8 cellular contexts compared by ENCODE assay signal in the genomic region with DNA sequence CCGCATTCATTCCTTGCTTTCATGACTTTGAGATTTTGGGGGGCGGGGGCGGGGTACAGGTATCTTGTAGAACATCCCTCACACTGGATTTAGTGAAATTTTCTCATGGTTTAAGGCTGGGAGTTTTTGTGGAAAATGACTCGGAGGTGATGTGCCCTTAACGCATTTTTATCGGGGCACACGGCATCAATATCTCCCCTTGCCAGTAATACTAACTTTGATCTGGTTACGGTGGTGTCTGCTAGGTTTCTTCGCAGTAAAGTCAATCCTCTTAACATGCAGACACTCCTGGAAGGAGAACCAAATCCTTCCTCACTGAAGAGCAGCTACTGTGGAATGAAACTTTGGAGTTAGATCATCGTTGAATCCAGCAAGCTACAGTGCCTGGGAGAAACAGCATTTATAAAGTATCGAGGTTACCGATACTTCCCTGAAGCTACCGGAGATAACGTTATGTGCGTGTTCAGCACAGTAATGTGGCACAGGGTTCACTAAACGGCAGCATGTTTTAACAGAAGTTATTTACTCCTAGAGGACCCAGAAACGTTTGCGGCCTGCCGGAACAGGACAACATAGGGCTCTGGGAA. TPM values are rescaled to one million over a fixed set of nuclear protein-coding genes. Genes with fewer than 3 reads are reported as not detected.
A peak's percentile ranks its signal among the peaks of the same experiment; 100 is the strongest.
DNase-seq lines count a peak whose midpoint lies in the region; ATAC-seq and TF ChIP-seq lines count a peak whose summit lies in the region.

No MANE protein-coding gene starts in this region.

- peak overlapping the region; percentile 95 for H3K27ac Mint-ChIP-seq in activated CD4-positive, alpha-beta memory T cell treated with anti-CD3 and anti-CD28 coated beads, Interleukin-2, amount 10 ng/mL, durations not matched to agents 7 days and 5 days
- peak overlapping the region; percentile 99 for H3K27ac Mint-ChIP-seq in stimulated activated naive B cell treated with anti-CD40 and anti-IgM and Interleukin-4, amounts not matched to agents 10 μg/mL and 1 μg/mL and 100 μg/mL, for 72 hours

- peaks cover 29% of the 10 kb centered on the region for H3K4me1 Mint-ChIP-seq in activated CD4-positive, alpha-beta memory T cell treated with anti-CD3 and anti-CD28 coated beads, Interleukin-2, amount 10 ng/mL, durations not matched to agents 7 days and 5 days
- H3K4me1 Mint-ChIP-seq in stimulated activated naive B cell treated with anti-CD40 and anti-IgM and Interleukin-4, amounts not matched to agents 10 μg/mL and 1 μg/mL and 100 μg/mL, for 72 hours = peaks cover 24 to 37% of the 10 kb centered on the region in 2 donors

- no peaks in the 10 kb centered on the region for H3K27me3 Mint-ChIP-seq in activated CD4-positive, alpha-beta memory T cell treated with anti-CD3 and anti-CD28 coated beads, Interleukin-2, amount 10 ng/mL, durations not matched to agents 7 days and 5 days
- no peaks in the 10 kb centered on the region for H3K27me3 Mint-ChIP-seq in stimulated activated naive B cell treated with anti-CD40 and anti-IgM and Interleukin-4, amounts not matched to agents 10 μg/mL and 1 μg/mL and 100 μg/mL, for 72 hours

- H3K27me3 ChIP-seq in iPS DF 6.9 (ENCODE audit: control insufficient read depth, insufficient read depth, low read length) = no peaks in the 10 kb centered on the region

- H3K9me3 ChIP-seq in HEK293 (ENCODE audit: control insufficient read depth, insufficient read depth, low read depth, low read length) = no peaks in the 10 kb centered on the region
- H3K9me3 ChIP-seq in iPS DF 6.9 (ENCODE audit: control insufficient read depth, insufficient read depth, low read length) = no peaks in the 10 kb centered on the region

- H3K9me3 Mint-ChIP-seq in activated CD4-positive, alpha-beta memory T cell treated with anti-CD3 and anti-CD28 coated beads, Interleukin-2, amount 10 ng/mL, durations not matched to agents 7 days and 5 days = no peaks in the 10 kb centered on the region
- no peaks in the 10 kb centered on the region for H3K9me3 Mint-ChIP-seq in stimulated activated naive B cell treated with anti-CD40 and anti-IgM and Interleukin-4, amounts not matched to agents 10 μg/mL and 1 μg/mL and 100 μg/mL, for 72 hours

- no peaks in the 10 kb centered on the region for H3K4me1 ChIP-seq in HEK293 (ENCODE audit: control insufficient read depth, insufficient read depth, low read length)
- no peaks in the 10 kb centered on the region; the same call in 1 of the 2 replicates for H3K4me1 ChIP-seq in iPS DF 6.9 (ENCODE audit: control insufficient read depth, insufficient read depth, low read length)

- H3K36me3 ChIP-seq in HEK293 (ENCODE audit: control insufficient read depth in 2 of 2, insufficient read depth in 1 of 2, low read length in 2 of 2) = peaks cover 4 to 29% of the 10 kb centered on the region in 2 experiments; a peak in 2 of 3 replicates
- no peaks in the 10 kb centered on the region for H3K36me3 ChIP-seq in iPS DF 6.9 (ENCODE audit: control insufficient read depth, insufficient read depth, low read length)

- H3K4me3 Mint-ChIP-seq in activated CD4-positive, alpha-beta memory T cell treated with anti-CD3 and anti-CD28 coated beads, Interleukin-2, amount 10 ng/mL, durations not matched to agents 7 days and 5 days = peak overlapping the region; percentile 97
- peak overlapping the region; percentile 95 to 99 for H3K4me3 Mint-ChIP-seq in stimulated activated naive B cell treated with anti-CD40 and anti-IgM and Interleukin-4, amounts not matched to agents 10 μg/mL and 1 μg/mL and 100 μg/mL, for 72 hours

- peaks cover 20% of the 10 kb centered on the region for H3K36me3 Mint-ChIP-seq in activated CD4-positive, alpha-beta memory T cell treated with anti-CD3 and anti-CD28 coated beads, Interleukin-2, amount 10 ng/mL, durations not matched to agents 7 days and 5 days (ENCODE audit: low read depth)
- peaks cover 14 to 21% of the 10 kb centered on the region in 2 donors for H3K36me3 Mint-ChIP-seq in stimulated activated naive B cell treated with anti-CD40 and anti-IgM and Interleukin-4, amounts not matched to agents 10 μg/mL and 1 μg/mL and 100 μg/mL, for 72 hours

- H3K27ac ChIP-seq in HEK293 (ENCODE audit: extremely low read depth, low read depth, low read length) = peak overlapping the region; percentile 87
- H3K27ac ChIP-seq in iPS DF 6.9 (ENCODE audit: low read length) = no peak overlapping the region

- H3K4me3 ChIP-seq in HEK293 (ENCODE audit: low read depth, low read length) = peak overlapping the region; percentile 80
- H3K4me3 ChIP-seq in iPS DF 6.9 (ENCODE audit: low read length) = peak overlapping the region; percentile 46; the same call in 1 of the 2 replicates

- DNase-seq in activated CD4-positive, alpha-beta memory T cell treated with anti-CD3 and anti-CD28 coated beads, Interleukin-2, amount 10 ng/mL, durations not matched to agents 7 days and 5 days = no peak
- DNase-seq in iPS DF 6.9 (ENCODE audit: low read depth, low spot score) (no peak), NCI-H1417 (lab: John Stamatoyannopoulos, UW) (no peak), SKM-1 (lab: John Stamatoyannopoulos, UW; ENCODE audit: unreplicated experiment) (no peak), cerebellar nuclear complex (lab: John Stamatoyannopoulos, UW) (no peak), amniotic stem cell (lab: John Stamatoyannopoulos, UW) (no peak)
- DNase-seq in stimulated activated naive B cell treated with anti-CD40 and anti-IgM and Interleukin-4, amounts not matched to agents 10 μg/mL and 1 μg/mL and 100 μg/mL, for 72 hours = no peak

- no CpG with 5 or more reads among the region's 19 CpGs for WGBS in iPS DF 6.9 (ENCODE audit: insufficient coverage, insufficient read length)

- no peak for TF ChIP-seq CTCF in HEK293 (tag by site-specific recombination; IDR thresholded peaks at IDR 0.05)

- peak; percentile 10 to 21 for ATAC-seq in stimulated activated naive B cell treated with anti-CD40 and anti-IgM and Interleukin-4, amounts not matched to agents 10 μg/mL and 1 μg/mL and 100 μg/mL, for 72 hours (replicated peaks)

- POLR2A ChIA-PET in HEK293 (lab: Yijun Ruan, JAX) = interaction anchor here (0.8 to 3.4 kb wide), 8 partner anchors 11 to 212 kb away, joined by 3 to 20 read pairs (median 14); a partner anchor contains a TSS
- POLR2A ChIA-PET in activated CD4-positive, alpha-beta memory T cell treated with anti-CD3 and anti-CD28 coated beads, Interleukin-2, amount 10 ng/mL, durations not matched to agents 7 days and 5 days (lab: Charles Lee) = interaction anchor here (1.0 to 4.1 kb wide), 12 partner anchors 9 to 1228 kb away, joined by 3 to 39 read pairs (median 4); a partner anchor contains a TSS

- CTCF ChIA-PET in HEK293 (lab: Yijun Ruan, JAX) = interaction anchor here (0.6 to 6.5 kb wide), 5 partner anchors 8 to 255 kb away, joined by 3 to 57 read pairs (median 4); no protein-coding TSS in a partner anchor
- CTCF ChIA-PET in activated CD4-positive, alpha-beta memory T cell treated with anti-CD3 and anti-CD28 coated beads, Interleukin-2, amount 10 ng/mL, durations not matched to agents 7 days and 5 days (lab: Charles Lee) = interaction anchor here (0.7 to 5.8 kb wide), 8 partner anchors 23 to 255 kb away, joined by 3 to 109 read pairs (median 10); a partner anchor contains a TSS

TF ChIP-seq in HEK293, 187 proteins besides CTCF, POLR2A, EP300 and RAD21 (continues in another document):
- TF ChIP-seq IKZF3 (tag by site-specific recombination; IDR thresholded peaks at IDR 0.05) = no peak
- TF ChIP-seq ZNF561 (tag by site-specific recombination; IDR thresholded peaks at IDR 0.05; ENCODE audit: borderline replicate concordance) = no peak
- peak; percentile 61 for TF ChIP-seq SETDB1 (IDR thresholded peaks at IDR 0.05; ENCODE audit: insufficient read length, low read length)
- TF ChIP-seq ZNF138 (tag by site-specific recombination; IDR thresholded peaks at IDR 0.05; ENCODE audit: borderline replicate concordance) = no peak
- TF ChIP-seq ZNF140 (tag by site-specific recombination; IDR thresholded peaks at IDR 0.05) = no peak
- TF ChIP-seq ZNF600 (tag by site-specific recombination; IDR thresholded peaks at IDR 0.05) = peak; percentile 76
- no peak for TF ChIP-seq SALL2 (tag by site-specific recombination; IDR thresholded peaks at IDR 0.05; ENCODE audit: borderline replicate concordance)
- TF ChIP-seq MEIS1 (CRISPR knock-in tag; IDR thresholded peaks at IDR 0.05; ENCODE audit: borderline replicate concordance) = no peak
- peak; percentile 44; the same call in 1 of the 2 replicates for TF ChIP-seq OSR2 (tag by site-specific recombination; IDR thresholded peaks at IDR 0.05)
- TF ChIP-seq, protein P1, sequence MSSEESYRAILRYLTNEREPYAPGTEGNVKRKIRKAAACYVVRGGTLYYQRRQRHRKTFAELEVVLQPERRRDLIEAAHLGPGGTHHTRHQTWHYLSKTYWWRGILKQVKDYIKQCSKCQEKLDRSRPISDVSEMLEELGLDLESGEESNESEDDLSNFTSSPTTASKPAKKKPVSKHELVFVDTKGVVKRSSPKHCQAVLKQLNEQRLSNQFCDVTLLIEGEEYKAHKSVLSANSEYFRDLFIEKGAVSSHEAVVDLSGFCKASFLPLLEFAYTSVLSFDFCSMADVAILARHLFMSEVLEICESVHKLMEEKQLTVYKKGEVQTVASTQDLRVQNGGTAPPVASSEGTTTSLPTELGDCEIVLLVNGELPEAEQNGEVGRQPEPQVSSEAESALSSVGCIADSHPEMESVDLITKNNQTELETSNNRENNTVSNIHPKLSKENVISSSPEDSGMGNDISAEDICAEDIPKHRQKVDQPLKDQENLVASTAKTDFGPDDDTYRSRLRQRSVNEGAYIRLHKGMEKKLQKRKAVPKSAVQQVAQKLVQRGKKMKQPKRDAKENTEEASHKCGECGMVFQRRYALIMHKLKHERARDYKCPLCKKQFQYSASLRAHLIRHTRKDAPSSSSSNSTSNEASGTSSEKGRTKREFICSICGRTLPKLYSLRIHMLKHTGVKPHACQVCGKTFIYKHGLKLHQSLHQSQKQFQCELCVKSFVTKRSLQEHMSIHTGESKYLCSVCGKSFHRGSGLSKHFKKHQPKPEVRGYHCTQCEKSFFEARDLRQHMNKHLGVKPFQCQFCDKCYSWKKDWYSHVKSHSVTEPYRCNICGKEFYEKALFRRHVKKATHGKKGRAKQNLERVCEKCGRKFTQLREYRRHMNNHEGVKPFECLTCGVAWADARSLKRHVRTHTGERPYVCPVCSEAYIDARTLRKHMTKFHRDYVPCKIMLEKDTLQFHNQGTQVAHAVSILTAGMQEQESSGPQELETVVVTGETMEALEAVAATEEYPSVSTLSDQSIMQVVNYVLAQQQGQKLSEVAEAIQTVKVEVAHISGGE (tag by site-specific recombination; conservative IDR thresholded peaks at IDR 0.05; ENCODE audit: low read depth) = no peak; the same call in 1 of the 2 replicates
- 0 out of 2 replicates have a peak, but pooled peaks have one; percentile 20 for TF ChIP-seq ZNF366 (tag by site-specific recombination; conservative IDR thresholded peaks at IDR 0.05)
- no peak for TF ChIP-seq ZNF76 (tag by site-specific recombination; IDR thresholded peaks at IDR 0.05; ENCODE audit: borderline replicate concordance, low read depth)

RNA-seq across cellular contexts. Expression of a gene that starts 1.2 kb away (rescaled TPM):
- 100 to 1,000 TPM; 107 to 109 TPM for total RNA-seq in activated CD4-positive, alpha-beta memory T cell treated with anti-CD3 and anti-CD28 coated beads, Interleukin-2, amount 10 ng/mL, durations not matched to agents 7 days and 5 days

RNA-seq across cellular contexts. Expression of a gene that starts 43.5 kb away (rescaled TPM):
- 10 to 100 TPM in 1 of 2 experiments, 1 to 10 TPM in 1; 8.9 to 10.5 TPM for total RNA-seq in activated CD4-positive, alpha-beta memory T cell treated with anti-CD3 and anti-CD28 coated beads, Interleukin-2, amount 10 ng/mL, durations not matched to agents 7 days and 5 days
